In genomic region chr3:155232605-155233004, GRCh38 we compare ENCODE assay signal across 10 cellular contexts.
DNase-seq lines count a peak whose midpoint lies in the region; ATAC-seq and TF ChIP-seq lines count a peak whose summit lies in the region.
"Had no signal": no experiment of that assay in that cellular context is flagged by ENCODE, and none has a peak within 500 bp of the region (broad histone marks: within the 10 kb centered on the region; RNA-seq: fewer than 3 reads in every experiment).

No MANE protein-coding gene starts in this region.

- TF ChIP-seq RAD21 in HCT116 (IDR thresholded peaks at IDR 0.05; ENCODE audit: low read depth) = no peak

- ATAC-seq in HCT116 (peak; percentile 86), right cardiac atrium (peak; percentile 92), HG02588 (IDR thresholded peaks at IDR 0.05; ENCODE audit: unreplicated experiment) (no peak)
- no peak for ATAC-seq in activated CD8-positive, alpha-beta T cell treated with anti-CD3 and anti-CD28 coated beads, Interleukin-2, amount 10 ng/mL, durations not matched to agents 7 days and 5 days

- peak overlapping the region; percentile 71 for H2AFZ ChIP-seq in HCT116 (ENCODE audit: low read depth, low read length, poor library complexity, severe bottlenecking)

- no peaks in the 10 kb centered on the region for H3K9me3 Mint-ChIP-seq in activated CD8-positive, alpha-beta T cell treated with anti-CD3 and anti-CD28 coated beads, Interleukin-2, amount 10 ng/mL, durations not matched to agents 7 days and 5 days (ENCODE audit: insufficient read depth)
- H3K9me3 Mint-ChIP-seq: activated naive CD4-positive, alpha-beta T cell treated with anti-CD3 and anti-CD28 coated beads, Interleukin-2, amount 50 U/mL, for 24 hours; stimulated activated naive CD8-positive, alpha-beta T cell treated with anti-CD3 and anti-CD28 coated beads, Interleukin-15, Interleukin-2, amounts not matched to agents 100 ng/mL and 50 ng/mL, for 24 hours had no signal

- no peak for TF ChIP-seq CTCF in HCT116 (IDR thresholded peaks at IDR 0.05 in 2 of 3, conservative IDR thresholded peaks at IDR 0.05 in 1 of 3; ENCODE audit: borderline replicate concordance in 1 of 3, insufficient read depth in 1 of 3, low read depth in 2 of 3, low read length in 2 of 3)
- TF ChIP-seq CTCF in VCaP (conservative IDR thresholded peaks at IDR 0.05) = no peak
- TF ChIP-seq CTCF in testis (IDR thresholded peaks at IDR 0.05) = no peak

- no peaks in the 10 kb centered on the region for H3K79me2 ChIP-seq in HCT116 (ENCODE audit: insufficient read depth, low read length)

- no peaks in the 10 kb centered on the region for H4K20me1 ChIP-seq in HCT116 (ENCODE audit: insufficient read depth)

- no peaks in the 10 kb centered on the region for H3K36me3 Mint-ChIP-seq in activated CD8-positive, alpha-beta T cell treated with anti-CD3 and anti-CD28 coated beads, Interleukin-2, amount 10 ng/mL, durations not matched to agents 7 days and 5 days (ENCODE audit: low read depth)
- H3K36me3 Mint-ChIP-seq: activated naive CD4-positive, alpha-beta T cell treated with anti-CD3 and anti-CD28 coated beads, Interleukin-2, amount 50 U/mL, for 24 hours had no signal

- TF ChIP-seq POLR2A in HCT116 (IDR thresholded peaks at IDR 0.05; ENCODE audit: borderline replicate concordance, extremely low read depth, insufficient read depth, insufficient read length) (no peak), testis (IDR thresholded peaks at IDR 0.05) (no peak)

- H3K4me3 Mint-ChIP-seq in activated CD8-positive, alpha-beta T cell treated with anti-CD3 and anti-CD28 coated beads, Interleukin-2, amount 10 ng/mL, durations not matched to agents 7 days and 5 days = no peak overlapping the region
- H3K4me3 Mint-ChIP-seq: activated naive CD4-positive, alpha-beta T cell treated with anti-CD3 and anti-CD28 coated beads, Interleukin-2, amount 50 U/mL, for 24 hours; stimulated activated naive CD8-positive, alpha-beta T cell treated with anti-CD3 and anti-CD28 coated beads, Interleukin-15, Interleukin-2, amounts not matched to agents 100 ng/mL and 50 ng/mL, for 24 hours had no signal

- no peaks in the 10 kb centered on the region for H3K36me3 ChIP-seq in HCT116 (ENCODE audit: control insufficient read depth in 1 of 2, insufficient read depth in 2 of 2, low read length in 2 of 2)
- no peaks in the 10 kb centered on the region for H3K36me3 ChIP-seq in testis (ENCODE audit: low read depth, missing control alignments)
- no peaks in the 10 kb centered on the region for H3K36me3 ChIP-seq in effector memory CD4-positive, alpha-beta T cell (ENCODE audit: control insufficient read depth, insufficient read depth, low read length)

- no peak overlapping the region for H3K4me3 ChIP-seq in HCT116 (replicated peaks in 1 of 2; ENCODE audit: low read depth in 1 of 2, low read length in 2 of 2)
- H3K4me3 ChIP-seq in right cardiac atrium (ENCODE audit: low read length) = no peak overlapping the region
- no peak overlapping the region for H3K4me3 ChIP-seq in testis
- H3K4me3 ChIP-seq in effector memory CD4-positive, alpha-beta T cell (ENCODE audit: insufficient read depth, low read depth, low read length, poor library complexity, severe bottlenecking) = no peak overlapping the region

- CTCF ChIA-PET in HCT116 (lab: Charles Lee) = no interaction called here
- CTCF ChIA-PET in activated CD8-positive, alpha-beta T cell treated with anti-CD3 and anti-CD28 coated beads, Interleukin-2, amount 10 ng/mL, durations not matched to agents 7 days and 5 days (lab: Charles Lee) = no interaction called here

- no peak overlapping the region for H3K9ac ChIP-seq in HCT116 (ENCODE audit: low read length)

- no peaks in the 10 kb centered on the region for H3K27me3 ChIP-seq in HCT116 (ENCODE audit: insufficient read depth, low read length)
- no peaks in the 10 kb centered on the region for H3K27me3 ChIP-seq in right cardiac atrium (ENCODE audit: control insufficient read depth, insufficient read depth)
- no peaks in the 10 kb centered on the region for H3K27me3 ChIP-seq in testis
- no peaks in the 10 kb centered on the region for H3K27me3 ChIP-seq in effector memory CD4-positive, alpha-beta T cell (replicated peaks; ENCODE audit: control insufficient read depth, insufficient read depth, low read length, poor library complexity, severe bottlenecking)

- 41% methylated on average over 3 of the region's 3 CpGs for WGBS in right cardiac atrium
- 44 to 54% methylated on average over 3 of the region's 3 CpGs for WGBS in testis, 2 donors

- peak overlapping the region; percentile 34 for H3K4me2 ChIP-seq in HCT116 (ENCODE audit: low read length)

- RAD21 ChIA-PET in HCT116 (lab: Charles Lee; ENCODE audit: low non-redundant PET in 1 of 2, low total read pairs in 2 of 2, uncharacterized antibody in 2 of 2, unreplicated experiment in 2 of 2) = no interaction called here

- no peaks in the 10 kb centered on the region for H3K4me1 Mint-ChIP-seq in activated CD8-positive, alpha-beta T cell treated with anti-CD3 and anti-CD28 coated beads, Interleukin-2, amount 10 ng/mL, durations not matched to agents 7 days and 5 days (ENCODE audit: low read depth)
- H3K4me1 Mint-ChIP-seq: activated naive CD4-positive, alpha-beta T cell treated with anti-CD3 and anti-CD28 coated beads, Interleukin-2, amount 50 U/mL, for 24 hours had no signal

- H3K27ac ChIP-seq in HCT116 (ENCODE audit: low read depth, low read length) (no peak overlapping the region), VCaP (peak overlapping the region; percentile 68), right cardiac atrium (ENCODE audit: low read length) (peak overlapping the region; percentile 2), testis (peak overlapping the region in 1 of 2 donors; percentile 64)
- H3K27ac ChIP-seq in effector memory CD4-positive, alpha-beta T cell (ENCODE audit: insufficient read depth, low read length, poor library complexity, severe bottlenecking) = no peak overlapping the region

- intact Hi-C loops in HCT116 (cut with micrococcal nuclease) = no loop called here
- intact Hi-C loops in right cardiac atrium (cut with DNase I) = no loop called here
- intact Hi-C loops in testis (cut with DNase I; ENCODE audit: low total_unique reads) = no loop called here

- no peaks in the 10 kb centered on the region for H3K27me3 Mint-ChIP-seq in activated CD8-positive, alpha-beta T cell treated with anti-CD3 and anti-CD28 coated beads, Interleukin-2, amount 10 ng/mL, durations not matched to agents 7 days and 5 days (ENCODE audit: low read depth)
- H3K27me3 Mint-ChIP-seq: activated naive CD4-positive, alpha-beta T cell treated with anti-CD3 and anti-CD28 coated beads, Interleukin-2, amount 50 U/mL, for 24 hours; stimulated activated naive CD8-positive, alpha-beta T cell treated with anti-CD3 and anti-CD28 coated beads, Interleukin-15, Interleukin-2, amounts not matched to agents 100 ng/mL and 50 ng/mL, for 24 hours had no signal

- H3K9me3 ChIP-seq in HCT116 (ENCODE audit: control insufficient read depth in 1 of 2, insufficient read depth in 1 of 2, low read depth in 1 of 2, low read length in 2 of 2) (no peaks in the 10 kb centered on the region), right cardiac atrium (ENCODE audit: control insufficient read depth, low read length) (no peaks in the 10 kb centered on the region), testis (no peaks in the 10 kb centered on the region)
- H3K9me3 ChIP-seq in effector memory CD4-positive, alpha-beta T cell (ENCODE audit: control insufficient read depth, low read length) = no peaks in the 10 kb centered on the region

- no TSS peak for BruUV-seq in HCT116 (replicated peaks; lab: Mats Ljungman, UMichigan)

- no peaks in the 10 kb centered on the region for H3K9me2 ChIP-seq in HCT116 (ENCODE audit: insufficient read depth)

- no peak overlapping the region for H3K27ac Mint-ChIP-seq in activated CD8-positive, alpha-beta T cell treated with anti-CD3 and anti-CD28 coated beads, Interleukin-2, amount 10 ng/mL, durations not matched to agents 7 days and 5 days
- H3K27ac Mint-ChIP-seq: activated naive CD4-positive, alpha-beta T cell treated with anti-CD3 and anti-CD28 coated beads, Interleukin-2, amount 50 U/mL, for 24 hours; stimulated activated naive CD8-positive, alpha-beta T cell treated with anti-CD3 and anti-CD28 coated beads, Interleukin-15, Interleukin-2, amounts not matched to agents 100 ng/mL and 50 ng/mL, for 24 hours had no signal

- DNase-seq in HCT116 (ENCODE audit: low read depth, low spot score) (peak; percentile 54), right cardiac atrium (peak; percentile 55 to 83 (median 67)), testis (peak; percentile 54), ecto neural progenitor cell (ENCODE audit: low spot score) (no peak)
- no peak for DNase-seq in effector memory CD4-positive, alpha-beta T cell
- DNase-seq in activated CD8-positive, alpha-beta T cell treated with anti-CD3 and anti-CD28 coated beads, Interleukin-2, amount 10 ng/mL, durations not matched to agents 7 days and 5 days = no peak

- POLR2A ChIA-PET in HCT116 (lab: Charles Lee) = no interaction called here
- POLR2A ChIA-PET in activated CD8-positive, alpha-beta T cell treated with anti-CD3 and anti-CD28 coated beads, Interleukin-2, amount 10 ng/mL, durations not matched to agents 7 days and 5 days (lab: Charles Lee) = no interaction called here

- H3K4me1 ChIP-seq in HCT116 (ENCODE audit: control insufficient read depth in 1 of 2, insufficient read depth in 2 of 2, low read length in 2 of 2) = peaks cover 3 to 15% of the 10 kb centered on the region in 2 experiments; a peak in 3 of 4 replicates
- H3K4me1 ChIP-seq in right cardiac atrium (ENCODE audit: control insufficient read depth, insufficient read depth, low read length) = peaks cover 2% of the 10 kb centered on the region
- H3K4me1 ChIP-seq in testis = peaks cover 13% of the 10 kb centered on the region
- H3K4me1 ChIP-seq in effector memory CD4-positive, alpha-beta T cell (ENCODE audit: control insufficient read depth, insufficient read depth, low read length, poor library complexity, severe bottlenecking) = no peaks in the 10 kb centered on the region

TF ChIP-seq in HCT116, 20 proteins besides CTCF, POLR2A, EP300 and RAD21:
- TF ChIP-seq SIN3A (IDR thresholded peaks at IDR 0.05; ENCODE audit: low read depth) (no peak), MAX (IDR thresholded peaks at IDR 0.05) (no peak), SRF (IDR thresholded peaks at IDR 0.05; ENCODE audit: low read depth) (no peak), FOSL1 (IDR thresholded peaks at IDR 0.05; ENCODE audit: low read depth) (peak; percentile 65), JUND (IDR thresholded peaks at IDR 0.05) (peak; percentile 69), EGR1 (IDR thresholded peaks at IDR 0.05; ENCODE audit: low read depth) (no peak), CEBPB (IDR thresholded peaks at IDR 0.05; ENCODE audit: low read depth) (peak; percentile 89), YY1 (IDR thresholded peaks at IDR 0.05; ENCODE audit: extremely low read depth, insufficient replicate concordance, low read depth, low read length) (no peak)

Comparison
In these comparisons a context has a peak if more than half of its experiments do, and no peak if none do; other contexts are left out.
1. ATAC-seq: peak in HCT116 (single experiment) and right cardiac atrium (2 of 2); none in HG02588 (single experiment) and activated CD8-positive, alpha-beta T cell treated with anti-CD3 and anti-CD28 coated beads, Interleukin-2, amount 10 ng/mL, durations not matched to agents 7 days and 5 days (single experiment).
2. DNase-seq: peak in HCT116 (single experiment), right cardiac atrium (3 of 3) and testis (single experiment); none in effector memory CD4-positive, alpha-beta T cell (0 of 3), ecto neural progenitor cell (single experiment) and activated CD8-positive, alpha-beta T cell treated with anti-CD3 and anti-CD28 coated beads, Interleukin-2, amount 10 ng/mL, durations not matched to agents 7 days and 5 days (single experiment).
3. H3K27ac ChIP-seq: peak in VCaP (single experiment) and right cardiac atrium (single experiment); none in HCT116 (single experiment) and effector memory CD4-positive, alpha-beta T cell (single experiment).